8 cellular contexts compared by ENCODE assay signal in genomic region chr1:173867753-173868265, GRCh38. TPM values are rescaled to one million over a fixed set of nuclear protein-coding genes. Genes with fewer than 3 reads are reported as not detected.
A peak's percentile ranks its signal among the peaks of the same experiment; 100 is the strongest.
DNase-seq lines count a peak whose midpoint lies in the region; ATAC-seq and TF ChIP-seq lines count a peak whose summit lies in the region.

Gene GAS5, minus strand, starts transcription at chr1:173867989.

- H3K27ac ChIP-seq in heart left ventricle: peak within 1 kb of the TSS; percentile 94 to 99 (median 98)
- peak within 1 kb of the TSS; percentile 94 to 99 (median 98) for H3K27ac ChIP-seq in upper lobe of left lung

- TF ChIP-seq POLR2A in heart left ventricle (IDR thresholded peaks at IDR 0.05) (peak; percentile 94 to 99), upper lobe of left lung (IDR thresholded peaks at IDR 0.05) (peak; percentile 87 to 99 (median 96))

- H3K27me3 ChIP-seq in heart left ventricle: no peaks in the 10 kb centered on the region
- H3K27me3 ChIP-seq in upper lobe of left lung: no peaks in the 10 kb centered on the region

- 0 to 2% (median 1%) methylated on average over 27 to 30 of the region's 30 CpGs for WGBS in heart left ventricle, 4 donors
- 0 to 2% methylated on average over 19 to 29 of the region's 30 CpGs for WGBS in upper lobe of left lung, 2 donors

- H3K4me3 ChIP-seq in GM12865 (ENCODE audit: low read depth, low read length) (peak within 1 kb of the TSS; percentile 83), heart left ventricle (peak within 1 kb of the TSS; percentile 47 to 95 (median 85)), upper lobe of left lung (peak within 1 kb of the TSS; percentile 72 to 80 (median 80))

- H3K36me3 ChIP-seq in heart left ventricle (peaks cover 0 to 66% (median 51%) of the 10 kb centered on the region in 9 donors), upper lobe of left lung (peaks cover 15 to 40% (median 22%) of the 10 kb centered on the region in 4 donors)

- no peak for TF ChIP-seq CTCF in GM12865 (IDR thresholded peaks at IDR 0.05; ENCODE audit: insufficient read depth, low read depth, low read length, missing control alignments)
- TF ChIP-seq CTCF in heart left ventricle (IDR thresholded peaks at IDR 0.05): no peak
- TF ChIP-seq CTCF in upper lobe of left lung (IDR thresholded peaks at IDR 0.05): peak in 1 of 6 experiments; percentile 15

- ATAC-seq in HG02759 (IDR thresholded peaks at IDR 0.05; ENCODE audit: unreplicated experiment) (peak; percentile 65), heart left ventricle (peak; percentile 94 to 97 (median 96)), upper lobe of left lung (ENCODE audit: low FRiP score in 2 of 2) (peak; percentile 97 to 98)

- no peaks in the 10 kb centered on the region for H3K9me3 ChIP-seq in heart left ventricle
- no peaks in the 10 kb centered on the region for H3K9me3 ChIP-seq in upper lobe of left lung

- intact Hi-C loops in heart left ventricle (cut with DNase I) (loop anchor here in 5 of 10 donors (1.0 to 10.0 kb wide), 7 partner anchors 43 to 391 kb away; partner anchors contain the start of genes RC3H1 (in 4 of the 5), CENPL (in 2 of the 5), DARS2 (in 2 of the 5) and PRDX6 (in 2 of the 5)), posterior cingulate gyrus (cut with DNase I) (loop anchor here (2.0 to 5.0 kb wide), 3 partner anchors 43 to 291 kb away; partner anchors contain the start of genes CENPL, DARS2, RABGAP1L and RC3H1)

- DNase-seq in GM12865 (ENCODE audit: low read depth) (peak; percentile 100), NCI-H1436 (lab: John Stamatoyannopoulos, UW) (peak; percentile 99), T follicular helper cell (ENCODE audit: low read depth) (peak; percentile 99), amniotic epithelial cell (ENCODE audit: low read depth) (peak; percentile 99), heart left ventricle (peak; percentile 99 to 100 (median 99)), posterior cingulate gyrus (peak; percentile 95 to 100 (median 97)), upper lobe of left lung (peak; percentile 91 to 99)

- H3K4me1 ChIP-seq in heart left ventricle (peaks cover 8 to 70% (median 48%) of the 10 kb centered on the region in 12 donors), upper lobe of left lung (peaks cover 35 to 61% (median 47%) of the 10 kb centered on the region in 4 donors)

- TF ChIP-seq EP300 in upper lobe of left lung (IDR thresholded peaks at IDR 0.05): peak in 1 of 4 donors; percentile 25

RNA-seq across cellular contexts. Expression of gene GAS5, which starts in this region (rescaled TPM):
- total RNA-seq in heart left ventricle (100 to 1,000 TPM in 1 of 9 donors, 10 to 100 TPM in 8; 30.4 to 103 (median 43.6) TPM), upper lobe of left lung (100 to 1,000 TPM; 169 to 367 (median 271) TPM)
- 100 to 1,000 TPM in 1 of 2 donors, 10 to 100 TPM in 1; 68.3 to 101 TPM for polyA plus RNA-seq in heart left ventricle

Comparison
In these comparisons a context has a peak if more than half of its experiments do, and no peak if none do; other contexts are left out.
1. Peak in every context shown above with its lines: DNase-seq, ATAC-seq, H3K4me3 ChIP-seq and H3K27ac ChIP-seq.